In genomic region chr6:137697267-137697938, GRCh38 we compare ENCODE assay signal across 8 cellular contexts.
A peak's percentile ranks its signal among the peaks of the same experiment; 100 is the strongest.
DNase-seq lines count a peak whose midpoint lies in the region; ATAC-seq and TF ChIP-seq lines count a peak whose summit lies in the region.

No MANE protein-coding gene starts in this region.

- POLR2A ChIA-PET in CD8-positive, alpha-beta memory T cell (lab: Charles Lee), result no interaction called here
- POLR2A ChIA-PET in CD4-positive, alpha-beta memory T cell (lab: Charles Lee; ENCODE audit: partially characterized antibody), result no interaction called here

- peak overlapping the region; percentile 56 for H3K27ac ChIP-seq in muscle layer of duodenum (ENCODE audit: low read length)
- H3K27ac ChIP-seq in CD8-positive, alpha-beta memory T cell (ENCODE audit: low read depth, low read length), result no peak overlapping the region
- H3K27ac ChIP-seq in CD4-positive, alpha-beta memory T cell (ENCODE audit: low read depth, low read length), result no peak overlapping the region

- CTCF ChIA-PET in CD8-positive, alpha-beta memory T cell (lab: Charles Lee), result interaction anchor here (0.7 to 1.7 kb wide), 7 partner anchors 13 to 407 kb away, joined by 3 to 5 read pairs (median 3); no protein-coding TSS in a partner anchor
- CTCF ChIA-PET in CD4-positive, alpha-beta memory T cell (lab: Charles Lee; ENCODE audit: partially characterized antibody), result interaction anchor here (0.5 to 1.4 kb wide), 9 partner anchors 36 to 1093 kb away, joined by 3 to 6 read pairs (median 3); no protein-coding TSS in a partner anchor

- H3K4me3 Mint-ChIP-seq in activated naive CD8-positive, alpha-beta T cell, result no peak overlapping the region
- H3K4me3 Mint-ChIP-seq in activated naive CD8-positive, alpha-beta T cell treated with anti-CD3 and anti-CD28 coated beads for 36 hours, result no peak overlapping the region
- no peak overlapping the region for H3K4me3 Mint-ChIP-seq in CD8-positive, alpha-beta memory T cell
- H3K4me3 Mint-ChIP-seq in CD4-positive, alpha-beta memory T cell, result no peak overlapping the region

- no peak for TF ChIP-seq CTCF in cardiac fibroblast (IDR thresholded peaks at IDR 0.05; ENCODE audit: low read depth, low read length)

- no peaks in the 10 kb centered on the region for H3K36me3 ChIP-seq in muscle layer of duodenum (ENCODE audit: control insufficient read depth in 1 of 2, insufficient read depth in 2 of 2, low read length in 2 of 2)
- H3K36me3 ChIP-seq in CD8-positive, alpha-beta memory T cell (ENCODE audit: insufficient read depth, low read length), result no peaks in the 10 kb centered on the region
- no peaks in the 10 kb centered on the region for H3K36me3 ChIP-seq in CD4-positive, alpha-beta memory T cell (ENCODE audit: insufficient read depth, low read length)

- no peaks in the 10 kb centered on the region for H3K36me3 Mint-ChIP-seq in activated naive CD8-positive, alpha-beta T cell
- H3K36me3 Mint-ChIP-seq in activated naive CD8-positive, alpha-beta T cell treated with anti-CD3 and anti-CD28 coated beads for 36 hours, result peaks cover 4% of the 10 kb centered on the region
- H3K36me3 Mint-ChIP-seq in CD8-positive, alpha-beta memory T cell, result no peaks in the 10 kb centered on the region
- H3K36me3 Mint-ChIP-seq in CD4-positive, alpha-beta memory T cell, result no peaks in the 10 kb centered on the region

- peaks cover 12 to 31% of the 10 kb centered on the region in 2 donors for H3K4me1 ChIP-seq in muscle layer of duodenum (ENCODE audit: control insufficient read depth in 1 of 2, insufficient read depth in 2 of 2, low read length in 2 of 2)
- H3K4me1 ChIP-seq in CD8-positive, alpha-beta memory T cell (ENCODE audit: insufficient read depth, low read length), result peaks cover 14% of the 10 kb centered on the region
- peaks cover 19% of the 10 kb centered on the region for H3K4me1 ChIP-seq in CD4-positive, alpha-beta memory T cell (ENCODE audit: insufficient read depth, low read length)

- peak overlapping the region; percentile 36 for H3K27ac Mint-ChIP-seq in activated naive CD8-positive, alpha-beta T cell
- no peak overlapping the region for H3K27ac Mint-ChIP-seq in activated naive CD8-positive, alpha-beta T cell treated with anti-CD3 and anti-CD28 coated beads for 36 hours
- peak overlapping the region in 2 of 8 donors; percentile 19 to 55 for H3K27ac Mint-ChIP-seq in CD8-positive, alpha-beta memory T cell
- no peak overlapping the region for H3K27ac Mint-ChIP-seq in CD4-positive, alpha-beta memory T cell

- peak; percentile 75 for ATAC-seq in HG03342 (IDR thresholded peaks at IDR 0.05; ENCODE audit: unreplicated experiment)

- no peaks in the 10 kb centered on the region for H3K27me3 ChIP-seq in muscle layer of duodenum (ENCODE audit: low read depth, low read length)
- H3K27me3 ChIP-seq in CD8-positive, alpha-beta memory T cell (ENCODE audit: insufficient read depth, low read length, poor library complexity, severe bottlenecking), result no peaks in the 10 kb centered on the region
- no peaks in the 10 kb centered on the region for H3K27me3 ChIP-seq in CD4-positive, alpha-beta memory T cell (ENCODE audit: insufficient read depth, low read length)

- H3K9me3 ChIP-seq in muscle layer of duodenum (ENCODE audit: control insufficient read depth in 1 of 2, low read length in 2 of 2), result no peaks in the 10 kb centered on the region
- H3K9me3 ChIP-seq in CD8-positive, alpha-beta memory T cell (ENCODE audit: low read length), result no peaks in the 10 kb centered on the region
- H3K9me3 ChIP-seq in CD4-positive, alpha-beta memory T cell (ENCODE audit: control insufficient read depth in 1 of 2, low read length in 2 of 2), result no peaks in the 10 kb centered on the region

- H3K27me3 Mint-ChIP-seq in activated naive CD8-positive, alpha-beta T cell, result no peaks in the 10 kb centered on the region
- peaks cover 19% of the 10 kb centered on the region for H3K27me3 Mint-ChIP-seq in activated naive CD8-positive, alpha-beta T cell treated with anti-CD3 and anti-CD28 coated beads for 36 hours
- H3K27me3 Mint-ChIP-seq in CD8-positive, alpha-beta memory T cell, result peaks cover 0 to 23% of the 10 kb centered on the region in 2 donors
- peaks cover 2 to 7% of the 10 kb centered on the region in 2 donors for H3K27me3 Mint-ChIP-seq in CD4-positive, alpha-beta memory T cell

- no peak overlapping the region for H3K4me3 ChIP-seq in cardiac fibroblast (replicated peaks in 1 of 2; ENCODE audit: low read depth in 2 of 2, low read length in 2 of 2)
- no peak overlapping the region for H3K4me3 ChIP-seq in muscle layer of duodenum (ENCODE audit: low read depth in 1 of 2, low read length in 2 of 2)
- no peak overlapping the region for H3K4me3 ChIP-seq in CD8-positive, alpha-beta memory T cell (ENCODE audit: low read length)
- no peak overlapping the region for H3K4me3 ChIP-seq in CD4-positive, alpha-beta memory T cell (ENCODE audit: low read length in 2 of 2)

- no peak for DNase-seq in activated naive CD8-positive, alpha-beta T cell treated with anti-CD3 and anti-CD28 coated beads for 36 hours
- peak; percentile 47 to 75 for DNase-seq in cardiac fibroblast (ENCODE audit: low read depth in 2 of 2)
- no peak for DNase-seq in NCI-H2107 (lab: John Stamatoyannopoulos, UW)
- no peak for DNase-seq in CD8-positive, alpha-beta memory T cell
- no peak for DNase-seq in CD4-positive, alpha-beta memory T cell

- peaks cover 38% of the 10 kb centered on the region for H3K4me1 Mint-ChIP-seq in activated naive CD8-positive, alpha-beta T cell (ENCODE audit: low read depth)
- H3K4me1 Mint-ChIP-seq in activated naive CD8-positive, alpha-beta T cell treated with anti-CD3 and anti-CD28 coated beads for 36 hours, result peaks cover 36% of the 10 kb centered on the region
- peaks cover 12 to 15% (median 14%) of the 10 kb centered on the region in 3 donors for H3K4me1 Mint-ChIP-seq in CD8-positive, alpha-beta memory T cell
- H3K4me1 Mint-ChIP-seq in CD4-positive, alpha-beta memory T cell, result peaks cover 12 to 24% (median 18%) of the 10 kb centered on the region in 4 donors

- no peaks in the 10 kb centered on the region for H3K9me3 Mint-ChIP-seq in activated naive CD8-positive, alpha-beta T cell (ENCODE audit: low read depth)
- peaks cover 2% of the 10 kb centered on the region for H3K9me3 Mint-ChIP-seq in activated naive CD8-positive, alpha-beta T cell treated with anti-CD3 and anti-CD28 coated beads for 36 hours
- no peaks in the 10 kb centered on the region for H3K9me3 Mint-ChIP-seq in CD8-positive, alpha-beta memory T cell
- peaks cover 0 to 1% (median 0%) of the 10 kb centered on the region in 8 donors for H3K9me3 Mint-ChIP-seq in CD4-positive, alpha-beta memory T cell

- intact Hi-C loops in CD4-positive, alpha-beta memory T cell (cut with micrococcal nuclease), result no loop called here

Comparison
In these comparisons a context has a peak if more than half of its experiments do, and no peak if none do; other contexts are left out.
1. DNase-seq: peak in cardiac fibroblast (2 of 2); none in activated naive CD8-positive, alpha-beta T cell treated with anti-CD3 and anti-CD28 coated beads for 36 hours (single experiment), NCI-H2107 (single experiment), CD8-positive, alpha-beta memory T cell (0 of 5) and CD4-positive, alpha-beta memory T cell (0 of 5).